ENCODE assay signal across 13 cellular contexts in the genomic region with DNA sequence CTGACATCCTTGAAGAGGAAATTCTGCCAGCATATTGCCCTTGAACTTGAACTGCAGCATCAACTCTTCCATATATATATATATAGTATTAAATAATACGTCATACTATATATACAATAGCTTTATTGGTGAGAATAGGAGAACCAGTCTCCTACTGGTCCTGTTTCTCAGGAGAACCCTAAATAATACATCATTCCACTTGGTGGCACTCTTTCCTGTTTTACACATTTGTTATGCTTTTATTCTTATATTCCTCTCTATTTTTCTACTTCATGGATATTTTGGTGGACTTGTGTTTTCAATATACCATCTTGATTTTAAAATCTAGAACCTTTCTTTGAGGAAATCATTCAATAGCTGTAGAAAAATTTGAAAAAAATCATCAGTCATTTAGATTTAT.
DNase-seq lines count a peak whose midpoint lies in the region; ATAC-seq, FAIRE-seq and TF ChIP-seq lines count a peak whose summit lies in the region.
"Had no signal": no experiment of that assay in that cellular context is flagged by ENCODE, and none has a peak within 500 bp of the region (broad histone marks: within the 10 kb centered on the region; RNA-seq: fewer than 3 reads in every experiment).

No MANE protein-coding gene starts in this region.

- intact Hi-C loops in A673 (cut with micrococcal nuclease; ENCODE audit: unreplicated experiment) (no loop called here), gastrocnemius medialis (cut with DNase I; ENCODE audit: low total_unique reads) (no loop called here)

- H4K20me1 ChIP-seq in GM23338 (replicated peaks; ENCODE audit: insufficient read depth) (no peaks in the 10 kb centered on the region), keratinocyte (ENCODE audit: control insufficient read depth, extremely low read depth, insufficient read depth, low read length) (no peaks in the 10 kb centered on the region)

- no TSS peak for BruUV-seq in A673 (replicated peaks; lab: Mats Ljungman, UMichigan)

- peaks cover under 1% of the 10 kb centered on the region; the same call in 1 of the 3 replicates for H3K36me3 Mint-ChIP-seq in GM23338 (ENCODE audit: low read depth)
- H3K36me3 Mint-ChIP-seq: CD4-positive, CD25-positive, alpha-beta regulatory T cell had no signal

- H3K4me1 Mint-ChIP-seq in GM23338, result no peaks in the 10 kb centered on the region
- H3K4me1 Mint-ChIP-seq: activated naive CD8-positive, alpha-beta T cell treated with anti-CD3 and anti-CD28 coated beads, Interleukin-2, amount 50 U/mL, for 24 hours; CD4-positive, CD25-positive, alpha-beta regulatory T cell had no signal

- H3F3A ChIP-seq in GM23338 (replicated peaks; ENCODE audit: low read depth), result no peaks in the 10 kb centered on the region

- in situ Hi-C loops in gastrocnemius medialis (cut with MboI; ENCODE audit: low sequenced_read_pairs in 4 of 4), result no loop called here

- POLR2A ChIA-PET in A673 (lab: Charles Lee; ENCODE audit: low non-redundant PET), result no interaction called here

- H3K9me1 ChIP-seq in keratinocyte (ENCODE audit: control insufficient read depth, extremely low read depth, insufficient read depth, low read length), result no peaks in the 10 kb centered on the region

- TF ChIP-seq POLR2A in gastrocnemius medialis (IDR thresholded peaks at IDR 0.05), result no peak

- no peak overlapping the region for H3K9ac ChIP-seq in keratinocyte (ENCODE audit: control insufficient read depth, extremely low read depth, insufficient read depth, low read length)

- H3K4me2 ChIP-seq in GM23338 (no peak overlapping the region), keratinocyte (ENCODE audit: control insufficient read depth, extremely low read depth, insufficient read depth, low read depth, low read length) (no peak overlapping the region)

- H3K4me1 ChIP-seq in A673 (ENCODE audit: insufficient read depth, low read length, poor library complexity, severe bottlenecking), result no peaks in the 10 kb centered on the region
- no peaks in the 10 kb centered on the region for H3K4me1 ChIP-seq in GM23338 (ENCODE audit: insufficient read depth)
- no peaks in the 10 kb centered on the region for H3K4me1 ChIP-seq in keratinocyte (ENCODE audit: control insufficient read depth, extremely low read depth, insufficient read depth, low read length)
- H3K4me1 ChIP-seq in gastrocnemius medialis, result no peaks in the 10 kb centered on the region

- ATAC-seq in GM23338 (no peak), HG03097 (IDR thresholded peaks at IDR 0.05; ENCODE audit: low FRiP score, unreplicated experiment) (no peak), gastrocnemius medialis (no peak)
- ATAC-seq: activated naive CD8-positive, alpha-beta T cell treated with anti-CD3 and anti-CD28 coated beads, Interleukin-2, amount 50 U/mL, for 24 hours had no signal

- H3K27me3 ChIP-seq in A673 (replicated peaks; ENCODE audit: insufficient read depth, low read depth, low read length, poor library complexity) (no peaks in the 10 kb centered on the region), GM23338 (ENCODE audit: insufficient read depth) (no peaks in the 10 kb centered on the region), keratinocyte (ENCODE audit: control insufficient read depth, extremely low read depth, insufficient read depth, low read length) (no peaks in the 10 kb centered on the region), gastrocnemius medialis (no peaks in the 10 kb centered on the region)

- TF ChIP-seq CTCF in A673 (conservative IDR thresholded peaks at IDR 0.05; ENCODE audit: low read depth, low read length), result peak; percentile 46
- TF ChIP-seq CTCF in GM23338 (conservative IDR thresholded peaks at IDR 0.05; ENCODE audit: low read depth in 2 of 2), result peak in 1 of 2 experiments; percentile 38; a peak in 3 of 4 replicates
- peak; percentile 67 for TF ChIP-seq CTCF in VCaP (conservative IDR thresholded peaks at IDR 0.05)
- peak in 2 of 3 experiments; percentile 9 to 24 for TF ChIP-seq CTCF in keratinocyte (optimal IDR thresholded peaks at IDR 0.05 in 1 of 3, IDR thresholded peaks at IDR 0.05 in 1 of 3, conservative IDR thresholded peaks at IDR 0.05 in 1 of 3; ENCODE audit: extremely low read depth in 1 of 3, insufficient read depth in 2 of 3, low read length in 3 of 3)
- no peak for TF ChIP-seq CTCF in gastrocnemius medialis (IDR thresholded peaks at IDR 0.05 in 4 of 5, conservative IDR thresholded peaks at IDR 0.05 in 1 of 5)

- CTCF ChIA-PET in A673 (lab: Charles Lee), result no interaction called here

- H3K4me3 Mint-ChIP-seq in GM23338, result no peak overlapping the region
- H3K4me3 Mint-ChIP-seq: activated naive CD8-positive, alpha-beta T cell treated with anti-CD3 and anti-CD28 coated beads, Interleukin-2, amount 50 U/mL, for 24 hours; CD4-positive, CD25-positive, alpha-beta regulatory T cell had no signal

- no peaks in the 10 kb centered on the region for H3K79me2 ChIP-seq in GM23338 (replicated peaks; ENCODE audit: insufficient read depth)
- H3K79me2 ChIP-seq in keratinocyte (ENCODE audit: control insufficient read depth, insufficient read depth, low read length), result no peaks in the 10 kb centered on the region

- H3K27ac Mint-ChIP-seq in GM23338, result no peak overlapping the region
- H3K27ac Mint-ChIP-seq: activated naive CD8-positive, alpha-beta T cell treated with anti-CD3 and anti-CD28 coated beads, Interleukin-2, amount 50 U/mL, for 24 hours; CD4-positive, CD25-positive, alpha-beta regulatory T cell had no signal

- FAIRE-seq in keratinocyte (lab: Jason Lieb, UNC), result no peak
- FAIRE-seq: RCC 7860 had no signal

- H3K9me3 Mint-ChIP-seq in GM23338, result peaks cover 8% of the 10 kb centered on the region; the same call in 2 of the 3 replicates

- no peaks in the 10 kb centered on the region for H3K36me3 ChIP-seq in A673 (ENCODE audit: insufficient read depth, low read length, poor library complexity, severe bottlenecking)
- H3K36me3 ChIP-seq in GM23338 (ENCODE audit: insufficient read depth), result no peaks in the 10 kb centered on the region
- H3K36me3 ChIP-seq in keratinocyte (ENCODE audit: control insufficient read depth in 2 of 2, extremely low read depth in 1 of 2, insufficient read depth in 2 of 2, low read length in 2 of 2), result no peaks in the 10 kb centered on the region
- H3K36me3 ChIP-seq in gastrocnemius medialis, result no peaks in the 10 kb centered on the region

- no peaks in the 10 kb centered on the region for H3K9me3 ChIP-seq in A673 (ENCODE audit: low read depth, low read length, poor library complexity, severe bottlenecking)
- H3K9me3 ChIP-seq in keratinocyte (ENCODE audit: control insufficient read depth, low read depth, low read length), result no peaks in the 10 kb centered on the region
- no peaks in the 10 kb centered on the region for H3K9me3 ChIP-seq in gastrocnemius medialis

- H3K27ac ChIP-seq in A673 (ENCODE audit: low read depth, low read length, poor library complexity, severe bottlenecking), result no peak overlapping the region
- H3K27ac ChIP-seq in GM23338 (ENCODE audit: low read depth), result no peak overlapping the region
- no peak overlapping the region for H3K27ac ChIP-seq in VCaP
- H3K27ac ChIP-seq in keratinocyte (ENCODE audit: control insufficient read depth, insufficient read depth, low read length), result no peak overlapping the region
- H3K27ac ChIP-seq in gastrocnemius medialis, result no peak overlapping the region

- DNase-seq in A673 (ENCODE audit: low spot score), result peak; percentile 7
- DNase-seq in GM23338 (ENCODE audit: low spot score), result peak; percentile 3
- no peak for DNase-seq in keratinocyte (ENCODE audit: low read depth, low spot score)
- DNase-seq in gastrocnemius medialis, result no peak
- no peak for DNase-seq in activated naive CD4-positive, alpha-beta T cell treated with Interleukin-2 at 50 U/mL for 16 hours
- no peak for DNase-seq in NOMO-1 treated with DMSO at 0.1 percent for 48 hours (lab: John Stamatoyannopoulos, UW; ENCODE audit: unreplicated experiment)
- DNase-seq: activated naive CD8-positive, alpha-beta T cell treated with anti-CD3 and anti-CD28 coated beads, Interleukin-2, amount 50 U/mL, for 24 hours; CD4-positive, CD25-positive, alpha-beta regulatory T cell; effector memory CD4-positive, alpha-beta T cell; NCI-H2171 treated with DMSO at 0.1 percent for 48 hours had no signal

- H2AFZ ChIP-seq in GM23338 (no peak overlapping the region), keratinocyte (ENCODE audit: control insufficient read depth, low read length) (no peak overlapping the region)

- no peaks in the 10 kb centered on the region; the same call in 1 of the 2 replicates for H3K9me2 ChIP-seq in GM23338 (ENCODE audit: insufficient read depth)

- no peaks in the 10 kb centered on the region for H3K27me3 Mint-ChIP-seq in GM23338 (ENCODE audit: insufficient read depth, low read depth, poor library complexity)
- H3K27me3 Mint-ChIP-seq: activated naive CD8-positive, alpha-beta T cell treated with anti-CD3 and anti-CD28 coated beads, Interleukin-2, amount 50 U/mL, for 24 hours; CD4-positive, CD25-positive, alpha-beta regulatory T cell had no signal

- dilution Hi-C loops in keratinocyte (cut with MboI; ENCODE audit: extremely low pct_ligation_motif_present, low sequenced_read_pairs), result no loop called here

- H3K4me3 ChIP-seq in A673 (ENCODE audit: low read depth, low read length, poor library complexity, severe bottlenecking), result no peak overlapping the region
- no peak overlapping the region for H3K4me3 ChIP-seq in GM23338
- no peak overlapping the region for H3K4me3 ChIP-seq in keratinocyte (ENCODE audit: control insufficient read depth in 2 of 3, extremely low read depth in 1 of 3, insufficient read depth in 2 of 3, low read depth in 1 of 3, low read length in 3 of 3)
- no peak overlapping the region for H3K4me3 ChIP-seq in gastrocnemius medialis

TF ChIP-seq in GM23338, 12 proteins besides CTCF, POLR2A, EP300 and RAD21 (continues in another document):
- TF ChIP-seq ZNF114 (CRISPR knock-in tag; IDR thresholded peaks at IDR 0.05) (no peak), ZNF331 (CRISPR knock-in tag; IDR thresholded peaks at IDR 0.05; ENCODE audit: low read depth) (no peak), JUNB (IDR thresholded peaks at IDR 0.05; ENCODE audit: unreplicated experiment) (no peak), ETS1 (IDR thresholded peaks at IDR 0.05) (no peak), POLR2AphosphoS5 (IDR thresholded peaks at IDR 0.05; ENCODE audit: low read depth) (no peak), EZH2phosphoT487 (IDR thresholded peaks at IDR 0.05; ENCODE audit: unreplicated experiment) (no peak)

Comparison
In these comparisons a context has a peak if more than half of its experiments do, and no peak if none do; other contexts are left out.
1. DNase-seq: peak in A673 (single experiment) and GM23338 (single experiment); none in keratinocyte (single experiment), gastrocnemius medialis (0 of 2), activated naive CD4-positive, alpha-beta T cell treated with Interleukin-2 at 50 U/mL for 16 hours (single experiment) and NOMO-1 treated with DMSO at 0.1 percent for 48 hours (single experiment).
2. CTCF ChIP-seq: peak in A673 (single experiment), VCaP (single experiment) and keratinocyte (2 of 3); none in gastrocnemius medialis (0 of 5).